Comparison of ENCODE assay signal across 1 cellular context in genomic region chr6:48733581-48733980, GRCh38.
TF ChIP-seq lines count a peak whose summit lies in the region.

No MANE protein-coding gene starts in this region.

TF ChIP-seq in GM23338, 12 proteins besides CTCF, POLR2A, EP300 and RAD21 (continued from another document):
- TF ChIP-seq, protein P1, sequence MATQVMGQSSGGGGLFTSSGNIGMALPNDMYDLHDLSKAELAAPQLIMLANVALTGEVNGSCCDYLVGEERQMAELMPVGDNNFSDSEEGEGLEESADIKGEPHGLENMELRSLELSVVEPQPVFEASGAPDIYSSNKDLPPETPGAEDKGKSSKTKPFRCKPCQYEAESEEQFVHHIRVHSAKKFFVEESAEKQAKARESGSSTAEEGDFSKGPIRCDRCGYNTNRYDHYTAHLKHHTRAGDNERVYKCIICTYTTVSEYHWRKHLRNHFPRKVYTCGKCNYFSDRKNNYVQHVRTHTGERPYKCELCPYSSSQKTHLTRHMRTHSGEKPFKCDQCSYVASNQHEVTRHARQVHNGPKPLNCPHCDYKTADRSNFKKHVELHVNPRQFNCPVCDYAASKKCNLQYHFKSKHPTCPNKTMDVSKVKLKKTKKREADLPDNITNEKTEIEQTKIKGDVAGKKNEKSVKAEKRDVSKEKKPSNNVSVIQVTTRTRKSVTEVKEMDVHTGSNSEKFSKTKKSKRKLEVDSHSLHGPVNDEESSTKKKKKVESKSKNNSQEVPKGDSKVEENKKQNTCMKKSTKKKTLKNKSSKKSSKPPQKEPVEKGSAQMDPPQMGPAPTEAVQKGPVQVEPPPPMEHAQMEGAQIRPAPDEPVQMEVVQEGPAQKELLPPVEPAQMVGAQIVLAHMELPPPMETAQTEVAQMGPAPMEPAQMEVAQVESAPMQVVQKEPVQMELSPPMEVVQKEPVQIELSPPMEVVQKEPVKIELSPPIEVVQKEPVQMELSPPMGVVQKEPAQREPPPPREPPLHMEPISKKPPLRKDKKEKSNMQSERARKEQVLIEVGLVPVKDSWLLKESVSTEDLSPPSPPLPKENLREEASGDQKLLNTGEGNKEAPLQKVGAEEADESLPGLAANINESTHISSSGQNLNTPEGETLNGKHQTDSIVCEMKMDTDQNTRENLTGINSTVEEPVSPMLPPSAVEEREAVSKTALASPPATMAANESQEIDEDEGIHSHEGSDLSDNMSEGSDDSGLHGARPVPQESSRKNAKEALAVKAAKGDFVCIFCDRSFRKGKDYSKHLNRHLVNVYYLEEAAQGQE (IDR thresholded peaks at IDR 0.05; ENCODE audit: unreplicated experiment), result no peak
- TF ChIP-seq EZH2 (IDR thresholded peaks at IDR 0.05; ENCODE audit: low read depth, unreplicated experiment), result no peak
- no peak for TF ChIP-seq JUNB (IDR thresholded peaks at IDR 0.05; ENCODE audit: unreplicated experiment)
- no peak for TF ChIP-seq ZNF331 (CRISPR knock-in tag; IDR thresholded peaks at IDR 0.05; ENCODE audit: low read depth)
